17 cellular contexts compared by ENCODE assay signal in genomic region chr10:75050520-75050919, GRCh38.
DNase-seq lines count a peak whose midpoint lies in the region; ATAC-seq and TF ChIP-seq lines count a peak whose summit lies in the region.
"Had no signal": no experiment of that assay in that cellular context is flagged by ENCODE, and none has a peak within 500 bp of the region (broad histone marks: within the 10 kb centered on the region; RNA-seq: fewer than 3 reads in every experiment).

No MANE protein-coding gene starts in this region.

- no peak overlapping the region for H3K18ac ChIP-seq in mesenchymal stem cell (ENCODE audit: low read depth in 1 of 2, low read length in 2 of 2)

- no peak overlapping the region for H3K23ac ChIP-seq in mesenchymal stem cell (ENCODE audit: low read length in 2 of 2)

- no peak overlapping the region for H3K4me3 ChIP-seq in left ventricle myocardium inferior
- H3K4me3 ChIP-seq in mesenchymal stem cell (ENCODE audit: insufficient read depth in 1 of 2, low read depth in 1 of 2, low read length in 2 of 2): no peak overlapping the region
- H3K4me3 ChIP-seq in psoas muscle: no peak overlapping the region
- H3K4me3 ChIP-seq in testis: no peak overlapping the region
- H3K4me3 ChIP-seq: MG63 had no signal

- no peak overlapping the region for H3K4me2 ChIP-seq in mesenchymal stem cell (ENCODE audit: low read length, poor library complexity, severe bottlenecking)

- H3K36me3 ChIP-seq in left ventricle myocardium inferior (no peaks in the 10 kb centered on the region), mesenchymal stem cell (ENCODE audit: control insufficient read depth in 1 of 2, insufficient read depth in 2 of 2, low read depth in 1 of 2, low read length in 2 of 2) (no peaks in the 10 kb centered on the region), psoas muscle (ENCODE audit: insufficient read depth in 1 of 2, low read depth in 1 of 2) (peaks cover 0 to 29% of the 10 kb centered on the region in 2 donors), testis (ENCODE audit: low read depth, missing control alignments) (no peaks in the 10 kb centered on the region)
- H3K36me3 ChIP-seq: MG63 had no signal

- no peak overlapping the region for H2AK5ac ChIP-seq in mesenchymal stem cell (ENCODE audit: low read length, severe bottlenecking)

- no peak overlapping the region for H2BK15ac ChIP-seq in mesenchymal stem cell (ENCODE audit: low read depth, poor library complexity, severe bottlenecking)

- H3K9me3 ChIP-seq in left ventricle myocardium inferior (replicated peaks) (no peaks in the 10 kb centered on the region), mesenchymal stem cell (ENCODE audit: control insufficient read depth, low read length) (no peaks in the 10 kb centered on the region), psoas muscle (no peaks in the 10 kb centered on the region), testis (no peaks in the 10 kb centered on the region)
- H3K9me3 ChIP-seq: MG63 had no signal

- H3K27me3 ChIP-seq in left ventricle myocardium inferior (ENCODE audit: low read depth) (peaks cover 2% of the 10 kb centered on the region), mesenchymal stem cell (ENCODE audit: control insufficient read depth in 1 of 2, insufficient read depth in 1 of 2, low read length in 2 of 2) (peaks cover 0 to 10% of the 10 kb centered on the region in 2 experiments), psoas muscle (ENCODE audit: insufficient read depth in 3 of 3, low read length in 2 of 3) (no peaks in the 10 kb centered on the region), testis (no peaks in the 10 kb centered on the region)
- H3K27me3 ChIP-seq: MG63 had no signal

- H2AFZ ChIP-seq in mesenchymal stem cell (ENCODE audit: low read depth, low read length): no peak overlapping the region

- H3K27ac ChIP-seq in left ventricle myocardium inferior (replicated peaks) (no peak overlapping the region), mesenchymal stem cell (ENCODE audit: low read length, poor library complexity, severe bottlenecking) (no peak overlapping the region), psoas muscle (peak overlapping the region; percentile 17), testis (no peak overlapping the region)
- H3K27ac ChIP-seq: RWPE1 had no signal

- peaks cover 11% of the 10 kb centered on the region for H3K4me1 ChIP-seq in left ventricle myocardium inferior
- H3K4me1 ChIP-seq in mesenchymal stem cell (ENCODE audit: control insufficient read depth, insufficient read depth, low read depth, low read length): no peaks in the 10 kb centered on the region
- peaks cover 4% of the 10 kb centered on the region for H3K4me1 ChIP-seq in psoas muscle
- no peaks in the 10 kb centered on the region for H3K4me1 ChIP-seq in testis

- H3K14ac ChIP-seq in mesenchymal stem cell (ENCODE audit: low read length in 2 of 2): no peak overlapping the region

- H2BK12ac ChIP-seq in mesenchymal stem cell (ENCODE audit: low read length in 2 of 2): no peak overlapping the region

- H3K9ac ChIP-seq in mesenchymal stem cell (ENCODE audit: low read length): no peak overlapping the region

- DNase-seq in cardiac septum (ENCODE audit: low spot score) (peak; percentile 65), left ventricle myocardium inferior (no peak), mesenchymal stem cell (no peak), psoas muscle (no peak), activated gamma-delta T cell treated with Interleukin-2 at 50 U/mL for 16 hours (no peak), A172 (ENCODE audit: low spot score) (no peak), testis (no peak)
- DNase-seq: 8988T; CD4-positive, CD25-positive, alpha-beta regulatory T cell; H9; KG1; MG63; NCI-H1694; NCI-H2029 treated with DMSO at 0.1 percent for 48 hours; NCI-H446 treated with DMSO at 0.1 percent for 48 hours; SHP77 treated with DMSO at 0.1 percent for 48 hours had no signal

- H2BK5ac ChIP-seq in mesenchymal stem cell (ENCODE audit: low read depth, low read length, poor library complexity, severe bottlenecking): no peak overlapping the region

- H2BK120ac ChIP-seq in mesenchymal stem cell (ENCODE audit: low read depth, low read length): no peak overlapping the region

- H4K8ac ChIP-seq in mesenchymal stem cell (ENCODE audit: low read length): no peak overlapping the region

- peak overlapping the region; percentile 54 for H4K91ac ChIP-seq in mesenchymal stem cell (ENCODE audit: low read length)

- TF ChIP-seq CTCF in left ventricle myocardium inferior (IDR thresholded peaks at IDR 0.05; ENCODE audit: borderline replicate concordance) (no peak), psoas muscle (IDR thresholded peaks at IDR 0.05) (no peak), testis (IDR thresholded peaks at IDR 0.05) (no peak)

- H3K4ac ChIP-seq in mesenchymal stem cell (ENCODE audit: low read depth in 1 of 2, low read length in 2 of 2): no peak overlapping the region

- no peaks in the 10 kb centered on the region for H3K79me1 ChIP-seq in mesenchymal stem cell (replicated peaks; ENCODE audit: low read length, poor library complexity, severe bottlenecking)

- intact Hi-C loops in cardiac septum (cut with DNase I): no loop called here
- intact Hi-C loops in left ventricle myocardium inferior (cut with micrococcal nuclease): no loop called here
- intact Hi-C loops in psoas muscle (cut with DNase I): loop anchor here in 1 of 2 donors (5.0 kb wide), 1 partner anchor 37 kb away; no protein-coding TSS in a partner anchor
- intact Hi-C loops in testis (cut with DNase I; ENCODE audit: low total_unique reads): no loop called here

- WGBS in mesenchymal stem cell: 94% methylated on average over 10 of the region's 10 CpGs
- WGBS in psoas muscle, 3 donors: 92 to 96% (median 93%) methylated on average over 10 of the region's 10 CpGs
- WGBS in testis, 2 donors: 89 to 95% methylated on average over 10 of the region's 10 CpGs

- no peak for TF ChIP-seq POLR2A in testis (IDR thresholded peaks at IDR 0.05)

- peak in 1 of 4 donors; percentile 26 for ATAC-seq in psoas muscle
